ENCODE assay signal across 12 cellular contexts in the genomic region with DNA sequence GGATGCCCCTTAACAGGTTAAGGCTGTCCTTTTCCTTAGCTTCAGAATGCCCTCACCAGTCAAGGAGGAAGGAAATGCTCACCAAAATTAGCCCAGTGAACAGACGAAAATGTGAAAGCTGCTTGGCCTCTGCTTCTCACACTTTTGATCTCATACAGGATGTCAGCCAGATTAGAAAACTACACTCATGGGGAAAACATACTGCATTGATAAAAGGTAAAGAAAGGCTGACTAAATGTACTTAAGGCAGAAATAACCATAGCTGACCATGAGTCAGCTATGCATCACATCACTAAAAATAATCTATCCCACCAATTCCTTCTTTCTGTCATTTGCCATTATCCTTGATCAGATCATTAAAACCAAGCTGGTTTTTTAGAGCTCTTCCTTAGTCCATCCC.
DNase-seq lines count a peak whose midpoint lies in the region; ATAC-seq and TF ChIP-seq lines count a peak whose summit lies in the region.
"Had no signal": no experiment of that assay in that cellular context is flagged by ENCODE, and none has a peak within 500 bp of the region (broad histone marks: within the 10 kb centered on the region; RNA-seq: fewer than 3 reads in every experiment).

No MANE protein-coding gene starts in this region.

- in situ Hi-C loops in G401 (cut with HindIII; ENCODE audit: low sequenced_read_pairs), result no loop called here

- TF ChIP-seq POLR2A in suprapubic skin (IDR thresholded peaks at IDR 0.05), result no peak

- H3K4me1 ChIP-seq in suprapubic skin, result no peaks in the 10 kb centered on the region

- TF ChIP-seq EP300 in suprapubic skin (IDR thresholded peaks at IDR 0.05), result no peak

- H3K27ac ChIP-seq in AG04450 (ENCODE audit: low read depth, low read length), result peak overlapping the region; percentile 33
- no peak overlapping the region for H3K27ac ChIP-seq in suprapubic skin
- H3K27ac ChIP-seq: heart left ventricle had no signal

- H3K36me3 ChIP-seq in suprapubic skin, result no peaks in the 10 kb centered on the region
- H3K36me3 ChIP-seq: heart left ventricle had no signal

- WGBS in suprapubic skin, result 29% methylated on average over 1 of the region's 1 CpG

- H3K27me3 ChIP-seq in AG04450 (ENCODE audit: control insufficient read depth, insufficient read depth, low read length) (no peaks in the 10 kb centered on the region), suprapubic skin (no peaks in the 10 kb centered on the region)
- H3K27me3 ChIP-seq: heart left ventricle had no signal

- POLR2A ChIA-PET in AG04450 (lab: Yijun Ruan, JAX), result no interaction called here

- TF ChIP-seq CTCF in AG04450 (IDR thresholded peaks at IDR 0.05; ENCODE audit: low read depth, low read length), result no peak
- TF ChIP-seq CTCF in choroid plexus epithelial cell (conservative IDR thresholded peaks at IDR 0.05; ENCODE audit: low read depth, low read length), result no peak
- TF ChIP-seq CTCF in suprapubic skin (IDR thresholded peaks at IDR 0.05), result no peak

- CTCF ChIA-PET in AG04450 (lab: Charles Lee), result no interaction called here

- no peak for DNase-seq in AG04450 (ENCODE audit: low read depth, low spot score)
- peak; percentile 29 for DNase-seq in choroid plexus epithelial cell (ENCODE audit: low read depth)
- DNase-seq in G401 (ENCODE audit: low spot score), result no peak
- no peak for DNase-seq in suprapubic skin (ENCODE audit: low spot score in 2 of 2)
- DNase-seq in mucosa of gallbladder (ENCODE audit: low spot score), result no peak
- DNase-seq: activated CD4-positive, alpha-beta T cell treated with anti-CD3 and anti-CD28 coated beads, Interleukin-2, amount 50 U/mL, for 1 hour; amygdala; heart left ventricle; MV-4-11 had no signal

- H3K4me3 ChIP-seq in AG04450 (ENCODE audit: low read depth, low read length) (no peak overlapping the region), choroid plexus epithelial cell (ENCODE audit: low read depth, low read length) (no peak overlapping the region), suprapubic skin (no peak overlapping the region)
- H3K4me3 ChIP-seq: heart left ventricle had no signal

- H3K9me3 ChIP-seq in AG04450 (ENCODE audit: control insufficient read depth, insufficient read depth, low read length) (no peaks in the 10 kb centered on the region), suprapubic skin (no peaks in the 10 kb centered on the region)

- peak; percentile 55 for ATAC-seq in GM19395 (IDR thresholded peaks at IDR 0.05; ENCODE audit: unreplicated experiment)
- ATAC-seq in HG03565 (IDR thresholded peaks at IDR 0.05; ENCODE audit: unreplicated experiment), result peak; percentile 58
- no peak for ATAC-seq in HG02973 (IDR thresholded peaks at IDR 0.05; ENCODE audit: unreplicated experiment)
- ATAC-seq: heart left ventricle had no signal
